ENCODE assay signal across 8 cellular contexts in genomic region chr22:20080445-20080775, GRCh38. TPM values are rescaled to one million over a fixed set of nuclear protein-coding genes. Genes with fewer than 3 reads are reported as not detected.
DNase-seq lines count a peak whose midpoint lies in the region; ATAC-seq and TF ChIP-seq lines count a peak whose summit lies in the region.

No MANE protein-coding gene starts in this region.

- H3K4me1 ChIP-seq in NT2/D1 (ENCODE audit: insufficient read depth, insufficient read length) (peaks cover 5% of the 10 kb centered on the region), gastroesophageal sphincter (peaks cover 0 to 55% (median 40%) of the 10 kb centered on the region in 3 donors), thoracic aorta (ENCODE audit: control insufficient read depth in 1 of 2, low read depth in 2 of 2) (peaks cover 26 to 46% of the 10 kb centered on the region in 2 donors)

- CTCF ChIA-PET in AG04449 (lab: Yijun Ruan, JAX): no interaction called here

- H3K27me3 ChIP-seq in NT2/D1 (ENCODE audit: insufficient read depth, insufficient read length): no peaks in the 10 kb centered on the region
- no peaks in the 10 kb centered on the region for H3K27me3 ChIP-seq in gastroesophageal sphincter
- no peaks in the 10 kb centered on the region for H3K27me3 ChIP-seq in thoracic aorta (replicated peaks; ENCODE audit: insufficient read depth)

- peaks cover 2% of the 10 kb centered on the region for H3K36me3 Mint-ChIP-seq in osteocyte (ENCODE audit: unreplicated experiment)

- WGBS in gastroesophageal sphincter (ENCODE audit: low coverage in 1 of 2), 2 donors: 0% methylated on average over 1 of the region's 34 CpGs; no CpG with 5 or more reads in 1 of the 2 donors

- H3K9me3 ChIP-seq in NT2/D1 (ENCODE audit: insufficient read depth, low read length) (no peaks in the 10 kb centered on the region), gastroesophageal sphincter (no peaks in the 10 kb centered on the region), thoracic aorta (no peaks in the 10 kb centered on the region)

- H3K27me3 Mint-ChIP-seq in osteocyte (ENCODE audit: unreplicated experiment): no peaks in the 10 kb centered on the region

- peak overlapping the region; percentile 87 for H3K27ac Mint-ChIP-seq in osteocyte (ENCODE audit: unreplicated experiment)

- H3K4me3 ChIP-seq in AG04449 (ENCODE audit: low read depth, low read length): peak overlapping the region; percentile 66
- H3K4me3 ChIP-seq in NT2/D1 (ENCODE audit: insufficient read length, low read depth): peak overlapping the region; percentile 75
- H3K4me3 ChIP-seq in gastroesophageal sphincter: peak overlapping the region; percentile 64 to 74
- peak overlapping the region; percentile 91 for H3K4me3 ChIP-seq in thoracic aorta

- peak overlapping the region; percentile 96 for H3K9ac ChIP-seq in NT2/D1 (ENCODE audit: insufficient read length, low read depth)

- H3K27ac ChIP-seq in gastroesophageal sphincter (peak overlapping the region; percentile 59 to 98 (median 92)), thoracic aorta (peak overlapping the region; percentile 87 to 89)

- no peaks in the 10 kb centered on the region for H3K9me3 Mint-ChIP-seq in osteocyte (ENCODE audit: unreplicated experiment)

- TF ChIP-seq EP300 in gastroesophageal sphincter (IDR thresholded peaks at IDR 0.05): no peak

- no peak for TF ChIP-seq CTCF in AG04449 (IDR thresholded peaks at IDR 0.05; ENCODE audit: insufficient read depth, low read length, missing control alignments)
- no peak for TF ChIP-seq CTCF in gastroesophageal sphincter (IDR thresholded peaks at IDR 0.05)
- TF ChIP-seq CTCF in osteocyte (IDR thresholded peaks at IDR 0.05): no peak
- no peak for TF ChIP-seq CTCF in thoracic aorta (IDR thresholded peaks at IDR 0.05)

- DNase-seq in AG04449 (ENCODE audit: low read depth, low spot score): no peak
- no peak for DNase-seq in NT2/D1 (ENCODE audit: low read depth, low spot score)
- peak; percentile 64 for DNase-seq in activated gamma-delta T cell treated with Interleukin-2 at 50 U/mL for 16 hours
- DNase-seq in osteocyte (ENCODE audit: extremely low spot score, unreplicated experiment): no peak
- DNase-seq in thoracic aorta (ENCODE audit: low spot score): peak; percentile 11

- TF ChIP-seq POLR2A in GM18505 (IDR thresholded peaks at IDR 0.05; ENCODE audit: borderline replicate concordance, extremely low read depth, insufficient read depth, insufficient read length) (no peak), gastroesophageal sphincter (IDR thresholded peaks at IDR 0.05) (no peak)

- H3K36me3 ChIP-seq in NT2/D1 (ENCODE audit: insufficient read depth, insufficient read length, low read length) (peaks cover 30% of the 10 kb centered on the region), gastroesophageal sphincter (no peaks in the 10 kb centered on the region), thoracic aorta (no peaks in the 10 kb centered on the region)

- peaks cover 47% of the 10 kb centered on the region for H3K4me1 Mint-ChIP-seq in osteocyte (ENCODE audit: unreplicated experiment)

- POLR2A ChIA-PET in AG04449 (lab: Yijun Ruan, JAX): interaction anchor here (0.9 kb wide), 1 partner anchor 30 kb away, joined by 3 read pairs; no protein-coding TSS in a partner anchor

- peak overlapping the region; percentile 88 for H3K4me3 Mint-ChIP-seq in osteocyte (ENCODE audit: unreplicated experiment)

- ATAC-seq in GM18505 (IDR thresholded peaks at IDR 0.05; ENCODE audit: unreplicated experiment): peak; percentile 69
- peak; percentile 42 for ATAC-seq in HG02973 (IDR thresholded peaks at IDR 0.05; ENCODE audit: unreplicated experiment)
- ATAC-seq in gastroesophageal sphincter: peak; percentile 76
- ATAC-seq in thoracic aorta (ENCODE audit: insufficient number of reproducible peaks, low FRiP score, low read depth): peak; percentile 44

RNA-seq across cellular contexts. Expression of gene DGCR8, which starts 0.4 kb away (rescaled TPM):
- 10 to 100 TPM; 16.9 to 27.6 (median 25.5) TPM for total RNA-seq in gastroesophageal sphincter
- 44.0 and 45.1 TPM in 2 replicates for total RNA-seq in osteocyte
- 10 to 100 TPM; 23.7 to 47.3 TPM for total RNA-seq in thoracic aorta

RNA-seq across cellular contexts. Expression of gene RANBP1, which starts 35.5 kb away (rescaled TPM):
- total RNA-seq in gastroesophageal sphincter (100 to 1,000 TPM; 115 to 162 (median 158) TPM), osteocyte (97.0 and 104 TPM in 2 replicates), thoracic aorta (100 to 1,000 TPM; 130 to 140 TPM)

RNA-seq across cellular contexts. Expression of gene TRMT2A, which starts 36.6 kb away (rescaled TPM):
- 10 to 100 TPM; 24.1 to 57.0 (median 36.3) TPM for total RNA-seq in gastroesophageal sphincter
- total RNA-seq in osteocyte: 60.8 and 62.9 TPM in 2 replicates
- 10 to 100 TPM; 61.8 to 94.8 TPM for total RNA-seq in thoracic aorta

RNA-seq across cellular contexts. Expression of gene ZDHHC8, which starts 51.2 kb away (rescaled TPM):
- total RNA-seq in gastroesophageal sphincter (10 to 100 TPM; 11.8 to 27.8 (median 16.4) TPM), osteocyte (102 and 108 TPM in 2 replicates), thoracic aorta (10 to 100 TPM; 14.8 to 49.8 TPM)

RNA-seq across cellular contexts. Expression of gene TANGO2, which starts 59.5 kb away (rescaled TPM):
- total RNA-seq in gastroesophageal sphincter: 10 to 100 TPM; 20.0 to 65.5 (median 45.8) TPM
- 24.9 and 28.1 TPM in 2 replicates for total RNA-seq in osteocyte
- total RNA-seq in thoracic aorta: 100 to 1,000 TPM in 1 of 2 donors, 10 to 100 TPM in 1; 48.7 to 109 TPM

Comparison
In these comparisons a context has a peak if more than half of its experiments do, and no peak if none do; other contexts are left out.
1. DNase-seq: peak in activated gamma-delta T cell treated with Interleukin-2 at 50 U/mL for 16 hours (single experiment) and thoracic aorta (single experiment); none in AG04449 (single experiment), NT2/D1 (single experiment) and osteocyte (single experiment).
2. Peak in every context shown above with its lines, with median percentiles within 50 percentile points of each other: H3K4me3 ChIP-seq and ATAC-seq.